18 cellular contexts compared by ENCODE assay signal in genomic region chr12:132723015-132723763, GRCh38. TPM values are rescaled to one million over a fixed set of nuclear protein-coding genes. Genes with fewer than 3 reads are reported as not detected.
DNase-seq lines count a peak whose midpoint lies in the region; ATAC-seq, FAIRE-seq and TF ChIP-seq lines count a peak whose summit lies in the region.
"Had no signal": no experiment of that assay in that cellular context is flagged by ENCODE, and none has a peak within 500 bp of the region (broad histone marks: within the 10 kb centered on the region; RNA-seq: fewer than 3 reads in every experiment).

No MANE protein-coding gene starts in this region.

- 89% methylated on average over 30 of the region's 30 CpGs for WGBS in K562 (ENCODE audit: insufficient coverage, low coverage, missing lambda C conversion rate)
- 20 to 86% methylated on average over 1 to 9 of the region's 30 CpGs for WGBS in gastroesophageal sphincter (ENCODE audit: low coverage in 1 of 2), 2 donors

- TF ChIP-seq POLR2A in K562 (conservative IDR thresholded peaks at IDR 0.05) (peak; percentile 36; the same call in 1 of the 2 replicates), gastroesophageal sphincter (IDR thresholded peaks at IDR 0.05) (no peak)

- H3K36me3 ChIP-seq in K562 (ENCODE audit: control insufficient read depth, insufficient read depth, low read length) (peaks cover 92% of the 10 kb centered on the region), gastroesophageal sphincter (peaks cover 0 to 97% of the 10 kb centered on the region in 2 donors)

- peaks cover 15% of the 10 kb centered on the region for H3K4me1 Mint-ChIP-seq in HFFc6 (ENCODE audit: low read depth)
- H3K4me1 Mint-ChIP-seq: central memory CD8-positive, alpha-beta T cell had no signal

- peak; percentile 33 for DNase-seq in D341Med (ENCODE audit: low spot score)
- peak; percentile 21 for DNase-seq in HFFc6
- peak in 1 of 4 experiments; percentile 54 for DNase-seq in K562 (ENCODE audit: extremely low read depth in 1 of 4, low spot score in 3 of 4)
- DNase-seq in myocyte (ENCODE audit: low read depth), result peak; percentile 37
- no peak for DNase-seq in stimulated activated CD4-positive, alpha-beta T cell treated with anti-CD3 and anti-CD28 coated beads, Interleukin-4, amount 100 ng/mL, for 1 hour
- no peak for DNase-seq in NCI-H446 (lab: John Stamatoyannopoulos, UW)
- DNase-seq: activated naive CD4-positive, alpha-beta T cell treated with anti-CD3 and anti-CD28 coated beads for 36 hours; CD4-positive, alpha-beta T cell; gastrocnemius medialis; NCI-H748 treated with DMSO at 0.1 percent for 48 hours; Peyer's patch; WERI-Rb-1 had no signal

- no peak for TF ChIP-seq RAD21 in K562 (CRISPR knock-in tag; conservative IDR thresholded peaks at IDR 0.05 in 1 of 2, IDR thresholded peaks at IDR 0.05 in 1 of 2)

- POLR2A ChIA-PET in K562 (lab: Yijun Ruan, JAX), result interaction anchor here (0.6 to 1.0 kb wide), 2 partner anchors 9 to 112 kb away, joined by 3 read pairs; no protein-coding TSS in a partner anchor

- H3K4me3 ChIP-seq in K562 (no peak overlapping the region), gastroesophageal sphincter (no peak overlapping the region)
- H3K4me3 ChIP-seq: gastrocnemius medialis, Peyer's patch, vagina had no signal

- H3K9me3 Mint-ChIP-seq in HFFc6, result 0 out of 2 replicates have a peak, but pooled peaks cover 6% of the 10 kb centered on the region
- H3K9me3 Mint-ChIP-seq: activated naive CD4-positive, alpha-beta T cell treated with anti-CD3 and anti-CD28 coated beads for 36 hours; CD4-positive, alpha-beta T cell; central memory CD8-positive, alpha-beta T cell had no signal

- peaks cover 5% of the 10 kb centered on the region for H3K9me1 ChIP-seq in K562 (ENCODE audit: control insufficient read depth, insufficient read depth, low read length)

- H3K4me3 Mint-ChIP-seq in HFFc6, result peak overlapping the region; percentile 47; the same call in 1 of the 2 replicates
- H3K4me3 Mint-ChIP-seq: activated naive CD4-positive, alpha-beta T cell treated with anti-CD3 and anti-CD28 coated beads for 36 hours; CD4-positive, alpha-beta T cell; central memory CD8-positive, alpha-beta T cell had no signal

- BruUV-seq in K562 (replicated peaks; lab: Mats Ljungman, UMichigan), result no TSS peak

- peak overlapping the region; percentile 90 for H3K27ac Mint-ChIP-seq in HFFc6
- H3K27ac Mint-ChIP-seq: activated naive CD4-positive, alpha-beta T cell treated with anti-CD3 and anti-CD28 coated beads for 36 hours; CD4-positive, alpha-beta T cell had no signal

- H3K27me3 Mint-ChIP-seq in HFFc6 (ENCODE audit: insufficient read depth), result peaks cover 8% of the 10 kb centered on the region
- H3K27me3 Mint-ChIP-seq: CD4-positive, alpha-beta T cell; central memory CD8-positive, alpha-beta T cell had no signal

- no peak overlapping the region for H2AFZ ChIP-seq in K562 (ENCODE audit: low read depth, low read length)

- H3K9me3 ChIP-seq in K562 (replicated peaks; ENCODE audit: control insufficient read depth, insufficient read depth, low read depth, low read length) (no peaks in the 10 kb centered on the region), gastroesophageal sphincter (no peaks in the 10 kb centered on the region)
- H3K9me3 ChIP-seq: gastrocnemius medialis, Peyer's patch, vagina had no signal

- peak overlapping the region; percentile 43; the same call in 2 of the 3 replicates for H3K27ac ChIP-seq in K562 (ENCODE audit: extremely low read depth, low read depth, low read length)
- H3K27ac ChIP-seq in gastroesophageal sphincter, result no peak overlapping the region
- H3K27ac ChIP-seq: gastrocnemius medialis, Peyer's patch, vagina, WERI-Rb-1 had no signal

- FAIRE-seq in K562 (lab: Jason Lieb, UNC), result peak; percentile 37
- FAIRE-seq: endometrium, GM12891, islet of Langerhans had no signal

- TF ChIP-seq EP300 in K562 (IDR thresholded peaks at IDR 0.05; ENCODE audit: low read length) (no peak), gastroesophageal sphincter (IDR thresholded peaks at IDR 0.05) (no peak)

- in situ Hi-C loops in K562 (cut with MboI), result no loop called here

- H3K79me2 ChIP-seq in K562 (ENCODE audit: control insufficient read depth, insufficient read depth, low read length), result no peaks in the 10 kb centered on the region; the same call in 2 of the 3 replicates

- TF ChIP-seq CTCF in HFFc6 (IDR thresholded peaks at IDR 0.05) (no peak), K562 (IDR thresholded peaks at IDR 0.05 in 2 of 3, conservative IDR thresholded peaks at IDR 0.05 in 1 of 3; ENCODE audit: insufficient read depth in 2 of 3, low read depth in 1 of 3, low read length in 3 of 3) (no peak), gastroesophageal sphincter (IDR thresholded peaks at IDR 0.05) (no peak)

- peak; percentile 53 for ATAC-seq in K562
- ATAC-seq in gastroesophageal sphincter, result no peak
- ATAC-seq: gastrocnemius medialis had no signal

- H3K4me2 ChIP-seq in K562 (ENCODE audit: insufficient read depth, low read length), result no peak overlapping the region

- H4K20me1 ChIP-seq in K562 (replicated peaks; ENCODE audit: control insufficient read depth, insufficient read depth, low read length), result no peaks in the 10 kb centered on the region; the same call in 1 of the 2 replicates

- H3K4me1 ChIP-seq in K562 (replicated peaks in 1 of 2; ENCODE audit: control insufficient read depth in 2 of 2, insufficient read depth in 2 of 2, low read length in 2 of 2) (peaks cover 0 to 18% of the 10 kb centered on the region in 2 experiments; a peak in 3 of 5 replicates), gastroesophageal sphincter (no peaks in the 10 kb centered on the region)
- H3K4me1 ChIP-seq: gastrocnemius medialis, Peyer's patch, vagina had no signal

- peaks cover 61% of the 10 kb centered on the region for H3K36me3 Mint-ChIP-seq in HFFc6 (ENCODE audit: low read depth)

- H3K27me3 ChIP-seq in K562 (ENCODE audit: control insufficient read depth in 2 of 2, insufficient read depth in 2 of 2, low read length in 2 of 2), result no peaks in the 10 kb centered on the region
- H3K27me3 ChIP-seq in gastroesophageal sphincter, result no peaks in the 10 kb centered on the region
- H3K27me3 ChIP-seq: gastrocnemius medialis, Peyer's patch, vagina had no signal

- intact Hi-C loops in K562 (cut with micrococcal nuclease), result no loop called here

- CTCF ChIA-PET in K562 (lab: Yijun Ruan, JAX; ENCODE audit: low intra/inter-chr PET ratio), result no interaction called here

- peak overlapping the region in 1 of 2 experiments; percentile 80; a peak in 2 of 4 replicates for H3K9ac ChIP-seq in K562 (ENCODE audit: insufficient read depth in 1 of 2, low read depth in 2 of 2, low read length in 2 of 2)

RNA-seq across cellular contexts. Expression of gene PGAM5, which starts 12.5 kb away (rescaled TPM):
- total RNA-seq in HFFc6 (2021; fragmentation: NEBNext Ultra II Directional; extraction: Animal tissue kit (Norgen Biotek cat#: 25700)), result 10 to 100 TPM; 33.5 to 46.0 (median 39.2) TPM
- 33.1 and 58.6 TPM in 2 replicates for total RNA-seq in K562 (2011; cell fraction: chromatin; rRNA removed; ENCODE audit: low replicate concordance)
- total RNA-seq in K562 (2011; cell fraction: nucleolus; rRNA removed), result 36.3 and 36.7 TPM in 2 replicates
- 27.6 and 28.5 TPM in 2 replicates for total RNA-seq in K562 (2011; cell fraction: nucleoplasm; rRNA removed)
- total RNA-seq in K562 (2014; rRNA removed), result 99.8 and 119 TPM in 2 replicates
- 56.8 and 69.5 TPM in 2 replicates for total RNA-seq in K562 (2014; rRNA removed; fragmentation: Illumina TruSeq; extraction: Trizol)
- 88.5 and 89.0 TPM in 2 replicates for total RNA-seq in K562 (2015; rRNA removed; fragmentation: Illumina TruSeq; extraction: Trizol)
- total RNA-seq in K562 (2021), result 121 and 125 TPM in 2 replicates
- polyA plus RNA-seq in K562 (2011; rRNA removed), result 49.1 and 49.2 TPM in 2 replicates
- polyA plus RNA-seq in K562 (2011; cell fraction: cytosol; rRNA removed), result 56.7 and 135 TPM in 2 replicates
- polyA plus RNA-seq in K562 (2011; cell fraction: nucleus; rRNA removed), result 20.9 and 37.2 TPM in 2 replicates
- polyA plus RNA-seq in K562 (2012), result 39.2 and 77.3 TPM in 2 replicates
- polyA plus RNA-seq in K562 (2014; fragmentation: Illumina TruSeq; extraction: Trizol), result 90.2 and 97.3 TPM in 2 replicates
- 10 to 100 TPM in 1 of 2 experiments, 1 to 10 TPM in 1; 7.4 to 11.4 TPM for polyA plus RNA-seq in K562 (2014; fragmentation: Nextera tagmentation; extraction: Ambion mirVana)
- polyA plus RNA-seq in K562 (2014; rRNA removed), result 60.7 and 78.9 TPM in 2 replicates
- polyA minus RNA-seq in K562 (2011; rRNA and poly(A)+ RNA removed), result 33.5 and 64.2 TPM in 2 replicates
- 85.1 and 114 TPM in 2 replicates for polyA minus RNA-seq in K562 (2011; cell fraction: cytosol; rRNA and poly(A)+ RNA removed)
- 17.0 and 19.7 TPM in 2 replicates for polyA minus RNA-seq in K562 (2011; cell fraction: nucleus; rRNA and poly(A)+ RNA removed)
- total RNA-seq in myocyte, result 42.7 and 43.9 TPM in 2 replicates
- 24.8 TPM for polyA plus RNA-seq in myocyte (2012)
- total RNA-seq in gastroesophageal sphincter, result 10 to 100 TPM; 23.8 to 29.6 (median 26.1) TPM

RNA-seq across cellular contexts. Expression of gene PXMP2, which starts 35.8 kb away (rescaled TPM):
- 10 to 100 TPM; 19.8 to 22.6 (median 21.9) TPM for total RNA-seq in HFFc6 (2021; fragmentation: NEBNext Ultra II Directional; extraction: Animal tissue kit (Norgen Biotek cat#: 25700))
- total RNA-seq in K562 (2011; cell fraction: chromatin; rRNA removed; ENCODE audit: low replicate concordance), result 19.3 and 34.7 TPM in 2 replicates
- 30.4 and 31.9 TPM in 2 replicates for total RNA-seq in K562 (2011; cell fraction: nucleolus; rRNA removed)
- 32.8 and 57.0 TPM in 2 replicates for total RNA-seq in K562 (2011; cell fraction: nucleoplasm; rRNA removed)
- total RNA-seq in K562 (2014; rRNA removed) (66.1 and 70.9 TPM in 2 replicates), K562 (2014; rRNA removed; fragmentation: Illumina TruSeq; extraction: Trizol) (34.8 and 37.8 TPM in 2 replicates), K562 (2015; rRNA removed; fragmentation: Illumina TruSeq; extraction: Trizol) (39.8 and 41.0 TPM in 2 replicates), K562 (2021) (46.1 and 49.6 TPM in 2 replicates), myocyte (12.4 and 13.2 TPM in 2 replicates), gastroesophageal sphincter (10 to 100 TPM; 31.9 to 68.8 (median 55.4) TPM)
- polyA plus RNA-seq in K562 (2011; rRNA removed) (37.7 and 44.7 TPM in 2 replicates), K562 (2014; fragmentation: Illumina TruSeq; extraction: Trizol) (43.1 and 52.3 TPM in 2 replicates), K562 (2014; fragmentation: Nextera tagmentation; extraction: Ambion mirVana) (1 to 10 TPM; 3.0 to 6.8 TPM), K562 (2014; rRNA removed) (64.0 and 66.0 TPM in 2 replicates)
- polyA plus RNA-seq in K562 (2011; cell fraction: cytosol; rRNA removed), result 48.9 and 69.8 TPM in 2 replicates
- 30.7 and 38.7 TPM in 2 replicates for polyA plus RNA-seq in K562 (2011; cell fraction: nucleus; rRNA removed)
- polyA plus RNA-seq in K562 (2012), result 43.7 and 55.0 TPM in 2 replicates
- polyA minus RNA-seq in K562 (2011; rRNA and poly(A)+ RNA removed), result 14.0 and 19.0 TPM in 2 replicates
- 12.7 and 15.9 TPM in 2 replicates for polyA minus RNA-seq in K562 (2011; cell fraction: cytosol; rRNA and poly(A)+ RNA removed)
- 7.6 and 10.8 TPM in 2 replicates for polyA minus RNA-seq in K562 (2011; cell fraction: nucleus; rRNA and poly(A)+ RNA removed)
- 9.5 TPM for polyA plus RNA-seq in myocyte (2012)

RNA-seq across cellular contexts. Expression of gene POLE, which starts 36.0 kb away (rescaled TPM):
- total RNA-seq in HFFc6 (2021; fragmentation: NEBNext Ultra II Directional; extraction: Animal tissue kit (Norgen Biotek cat#: 25700)), result 10 to 100 TPM; 19.4 to 35.5 (median 29.3) TPM
- total RNA-seq in K562 (2011; cell fraction: chromatin; rRNA removed; ENCODE audit: low replicate concordance), result 895 and 1,680 TPM in 2 replicates
- total RNA-seq in K562 (2011; cell fraction: nucleolus; rRNA removed), result 685 and 695 TPM in 2 replicates
- total RNA-seq in K562 (2011; cell fraction: nucleoplasm; rRNA removed), result 707 and 745 TPM in 2 replicates
- total RNA-seq in K562 (2014; rRNA removed), result 83.6 and 86.3 TPM in 2 replicates
- total RNA-seq in K562 (2014; rRNA removed; fragmentation: Illumina TruSeq; extraction: Trizol), result 36.3 and 39.1 TPM in 2 replicates
- total RNA-seq in K562 (2015; rRNA removed; fragmentation: Illumina TruSeq; extraction: Trizol), result 42.2 and 42.3 TPM in 2 replicates
- 130 and 154 TPM in 2 replicates for total RNA-seq in K562 (2021)
- 49.6 and 81.7 TPM in 2 replicates for polyA plus RNA-seq in K562 (2011; rRNA removed)
- polyA plus RNA-seq in K562 (2011; cell fraction: cytosol; rRNA removed), result 34.1 and 49.5 TPM in 2 replicates
- polyA plus RNA-seq in K562 (2011; cell fraction: nucleus; rRNA removed), result 471 and 640 TPM in 2 replicates
- 78.0 and 105 TPM in 2 replicates for polyA plus RNA-seq in K562 (2012)
- polyA plus RNA-seq in K562 (2014; fragmentation: Illumina TruSeq; extraction: Trizol), result 64.2 and 65.6 TPM in 2 replicates
- polyA plus RNA-seq in K562 (2014; fragmentation: Nextera tagmentation; extraction: Ambion mirVana), result 1 to 10 TPM; 2.4 to 2.5 TPM
- polyA plus RNA-seq in K562 (2014; rRNA removed), result 90.6 and 126 TPM in 2 replicates
- 94.9 and 115 TPM in 2 replicates for polyA minus RNA-seq in K562 (2011; rRNA and poly(A)+ RNA removed)
- 123 and 159 TPM in 2 replicates for polyA minus RNA-seq in K562 (2011; cell fraction: cytosol; rRNA and poly(A)+ RNA removed)
- polyA minus RNA-seq in K562 (2011; cell fraction: nucleus; rRNA and poly(A)+ RNA removed), result 317 and 354 TPM in 2 replicates
- 9.9 and 11.2 TPM in 2 replicates for total RNA-seq in myocyte
- polyA plus RNA-seq in myocyte (2012), result 5.6 TPM
- 10 to 100 TPM in 3 of 4 donors, 1 to 10 TPM in 1; 7.2 to 63.8 (median 23.3) TPM for total RNA-seq in gastroesophageal sphincter

RNA-seq across cellular contexts. Expression of gene ANKLE2, which starts 38.4 kb away (rescaled TPM):
- 10 to 100 TPM; 43.7 to 54.6 (median 47.2) TPM for total RNA-seq in HFFc6 (2021; fragmentation: NEBNext Ultra II Directional; extraction: Animal tissue kit (Norgen Biotek cat#: 25700))
- total RNA-seq in K562 (2011; cell fraction: chromatin; rRNA removed; ENCODE audit: low replicate concordance), result 353 and 486 TPM in 2 replicates
- 225 and 254 TPM in 2 replicates for total RNA-seq in K562 (2011; cell fraction: nucleolus; rRNA removed)
- 264 and 271 TPM in 2 replicates for total RNA-seq in K562 (2011; cell fraction: nucleoplasm; rRNA removed)
- 33.6 and 42.3 TPM in 2 replicates for total RNA-seq in K562 (2014; rRNA removed)
- 44.0 and 45.6 TPM in 2 replicates for total RNA-seq in K562 (2014; rRNA removed; fragmentation: Illumina TruSeq; extraction: Trizol)
- 49.5 and 50.4 TPM in 2 replicates for total RNA-seq in K562 (2015; rRNA removed; fragmentation: Illumina TruSeq; extraction: Trizol)
- total RNA-seq in K562 (2021), result 54.3 and 56.9 TPM in 2 replicates
- 57.7 and 69.0 TPM in 2 replicates for polyA plus RNA-seq in K562 (2011; rRNA removed)
- polyA plus RNA-seq in K562 (2011; cell fraction: cytosol; rRNA removed), result 41.4 and 48.0 TPM in 2 replicates
- 224 and 322 TPM in 2 replicates for polyA plus RNA-seq in K562 (2011; cell fraction: nucleus; rRNA removed)
- 39.1 and 44.5 TPM in 2 replicates for polyA plus RNA-seq in K562 (2012)
- polyA plus RNA-seq in K562 (2014; fragmentation: Illumina TruSeq; extraction: Trizol), result 43.6 and 46.3 TPM in 2 replicates
- 1 to 10 TPM; 3.2 TPM for polyA plus RNA-seq in K562 (2014; fragmentation: Nextera tagmentation; extraction: Ambion mirVana)
- 49.7 and 51.6 TPM in 2 replicates for polyA plus RNA-seq in K562 (2014; rRNA removed)
- polyA minus RNA-seq in K562 (2011; rRNA and poly(A)+ RNA removed), result 139 and 163 TPM in 2 replicates
- 46.5 and 72.4 TPM in 2 replicates for polyA minus RNA-seq in K562 (2011; cell fraction: cytosol; rRNA and poly(A)+ RNA removed)
- 105 and 129 TPM in 2 replicates for polyA minus RNA-seq in K562 (2011; cell fraction: nucleus; rRNA and poly(A)+ RNA removed)
- 50.8 and 51.6 TPM in 2 replicates for total RNA-seq in myocyte
- polyA plus RNA-seq in myocyte (2012), result 67.0 TPM
- 10 to 100 TPM; 33.1 to 61.5 (median 49.9) TPM for total RNA-seq in gastroesophageal sphincter

Comparison
In these comparisons a context has a peak if more than half of its experiments do, and no peak if none do; other contexts are left out.
1. DNase-seq: peak in D341Med (single experiment), HFFc6 (single experiment) and myocyte (single experiment); none in stimulated activated CD4-positive, alpha-beta T cell treated with anti-CD3 and anti-CD28 coated beads, Interleukin-4, amount 100 ng/mL, for 1 hour (single experiment) and NCI-H446 (0 of 2).